8 cellular contexts compared by ENCODE assay signal in the genomic region with DNA sequence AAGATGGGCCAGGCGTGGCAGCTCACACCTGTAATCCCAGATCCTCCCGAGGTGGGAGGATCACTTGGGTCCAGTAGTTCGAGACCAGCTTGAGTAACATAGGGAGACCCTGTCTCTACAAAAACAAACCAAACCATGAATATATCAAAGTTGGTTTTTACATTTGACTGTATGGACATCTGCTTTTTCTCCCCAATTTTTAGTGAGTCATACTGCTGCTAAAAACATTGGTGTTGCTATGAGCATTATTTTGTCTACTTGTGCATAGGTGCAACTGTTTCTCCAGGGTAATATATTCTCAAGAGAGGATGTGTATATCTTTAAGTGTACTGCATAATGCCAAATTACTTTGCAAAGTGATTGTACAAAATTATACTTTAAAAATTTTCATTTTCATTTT. TPM values are rescaled to one million over a fixed set of nuclear protein-coding genes. Genes with fewer than 3 reads are reported as not detected.
DNase-seq lines count a peak whose midpoint lies in the region; ATAC-seq, FAIRE-seq and TF ChIP-seq lines count a peak whose summit lies in the region.

No MANE protein-coding gene starts in this region.

- TF ChIP-seq CTCF in PC-3 (conservative IDR thresholded peaks at IDR 0.05; ENCODE audit: low read depth, low read length) (no peak), endothelial cell of umbilical vein (IDR thresholded peaks at IDR 0.05; ENCODE audit: extremely low read depth in 1 of 2, insufficient read depth in 1 of 2, low read depth in 1 of 2, low read length in 2 of 2) (no peak), body of pancreas (IDR thresholded peaks at IDR 0.05) (no peak)

- H4K20me1 ChIP-seq in PC-3 (ENCODE audit: low read length) (0 out of 2 replicates have a peak, but pooled peaks cover 8% of the 10 kb centered on the region), endothelial cell of umbilical vein (replicated peaks; ENCODE audit: control insufficient read depth, extremely low read depth, insufficient read depth, low read length) (no peaks in the 10 kb centered on the region)

- DNase-seq in PC-3: no peak
- no peak for DNase-seq in endothelial cell of umbilical vein (ENCODE audit: low read depth, low spot score)
- no peak for DNase-seq in body of pancreas
- DNase-seq in AG20443 (ENCODE audit: low spot score): no peak
- DNase-seq in SHP77 (lab: John Stamatoyannopoulos, UW): no peak

- ATAC-seq in PC-3: no peak
- no peak for ATAC-seq in body of pancreas
- ATAC-seq in HG02840 (IDR thresholded peaks at IDR 0.05; ENCODE audit: low FRiP score, unreplicated experiment): no peak

- H3K4me3 ChIP-seq in GM08714 (ENCODE audit: low read length): peak overlapping the region; percentile 94
- peak overlapping the region; percentile 90; the same call in 1 of the 2 replicates for H3K4me3 ChIP-seq in PC-3 (ENCODE audit: low read length)
- no peak overlapping the region for H3K4me3 ChIP-seq in endothelial cell of umbilical vein (replicated peaks in 1 of 3; ENCODE audit: insufficient read depth in 1 of 3, low read depth in 1 of 3, low read length in 3 of 3)
- peak overlapping the region; percentile 100 for H3K4me3 ChIP-seq in rectal smooth muscle tissue (ENCODE audit: low read length)
- no peak overlapping the region for H3K4me3 ChIP-seq in body of pancreas

- no peaks in the 10 kb centered on the region for H3K9me3 ChIP-seq in PC-3 (ENCODE audit: low read length)
- no peaks in the 10 kb centered on the region for H3K9me3 ChIP-seq in endothelial cell of umbilical vein (replicated peaks; ENCODE audit: control insufficient read depth, insufficient read depth, low read length)
- no peaks in the 10 kb centered on the region for H3K9me3 ChIP-seq in body of pancreas

- H3K36me3 ChIP-seq in PC-3 (ENCODE audit: low read depth, low read length) (no peaks in the 10 kb centered on the region), endothelial cell of umbilical vein (ENCODE audit: control insufficient read depth in 2 of 2, extremely low read depth in 1 of 2, insufficient read depth in 2 of 2, low read length in 2 of 2) (no peaks in the 10 kb centered on the region), rectal smooth muscle tissue (ENCODE audit: control insufficient read depth, insufficient read depth, low read length) (no peaks in the 10 kb centered on the region), body of pancreas (replicated peaks in 1 of 2; ENCODE audit: insufficient read depth in 1 of 2, low read depth in 2 of 2) (no peaks in the 10 kb centered on the region)

- WGBS in body of pancreas, 2 donors: 85 to 86% methylated on average over 3 of the region's 3 CpGs

- CTCF ChIA-PET in PC-3 (lab: Charles Lee) (interaction anchor here (0.5 kb wide), 1 partner anchor 73 kb away, joined by 4 read pairs; no protein-coding TSS in a partner anchor), endothelial cell of umbilical vein (lab: Charles Lee) (interaction anchor here (0.7 kb wide), 1 partner anchor 30 kb away, joined by 4 read pairs; no protein-coding TSS in a partner anchor)

- H3K9ac ChIP-seq in PC-3 (ENCODE audit: low read length) (peak overlapping the region; percentile 96), endothelial cell of umbilical vein (replicated peaks; ENCODE audit: extremely low read depth, insufficient read depth, low read length) (no peak overlapping the region), rectal smooth muscle tissue (ENCODE audit: low read length) (no peak overlapping the region)

- intact Hi-C loops in PC-3 (cut with micrococcal nuclease): loop anchor here (2.0 kb wide), 2 partner anchors 21 to 77 kb away; a partner anchor contains a TSS
- intact Hi-C loops in endothelial cell of umbilical vein (cut with micrococcal nuclease): loop anchor here (2.0 to 10.0 kb wide), 3 partner anchors 75 to 363 kb away; a partner anchor contains a TSS
- intact Hi-C loops in body of pancreas (cut with DNase I): no loop called here

- H3K27ac ChIP-seq in PC-3 (ENCODE audit: low read length): no peak overlapping the region
- H3K27ac ChIP-seq in endothelial cell of umbilical vein (ENCODE audit: insufficient read depth, low read depth, low read length): no peak overlapping the region
- H3K27ac ChIP-seq in rectal smooth muscle tissue (ENCODE audit: low read depth, low read length): no peak overlapping the region
- peak overlapping the region in 1 of 4 donors; percentile 89 for H3K27ac ChIP-seq in body of pancreas

- H3F3A ChIP-seq in PC-3 (ENCODE audit: low read length, unreplicated experiment): no peaks in the 10 kb centered on the region

- no TSS peak for BruUV-seq in PC-3 (replicated peaks; lab: Mats Ljungman, UMichigan)
- BruUV-seq in endothelial cell of umbilical vein (replicated peaks; lab: Mats Ljungman, UMichigan): no TSS peak

- H3K4me1 ChIP-seq in PC-3 (ENCODE audit: insufficient read depth, low read length): peaks cover 8% of the 10 kb centered on the region; the same call in 1 of the 2 replicates
- peaks cover 5% of the 10 kb centered on the region for H3K4me1 ChIP-seq in endothelial cell of umbilical vein (ENCODE audit: control insufficient read depth, extremely low read depth, insufficient read depth, low read length)
- H3K4me1 ChIP-seq in rectal smooth muscle tissue (ENCODE audit: control insufficient read depth, insufficient read depth, low read length): peaks cover 6% of the 10 kb centered on the region
- H3K4me1 ChIP-seq in body of pancreas: peaks cover 26% of the 10 kb centered on the region

- no peaks in the 10 kb centered on the region for H3K9me1 ChIP-seq in endothelial cell of umbilical vein (replicated peaks; ENCODE audit: control insufficient read depth, extremely low read depth, insufficient read depth, low read length)

- TF ChIP-seq POLR2A in endothelial cell of umbilical vein (IDR thresholded peaks at IDR 0.05; ENCODE audit: low read depth, low read length): no peak
- no peak for TF ChIP-seq POLR2A in body of pancreas (IDR thresholded peaks at IDR 0.05)

- H3K79me2 ChIP-seq in PC-3 (ENCODE audit: low read length) (peaks cover 44% of the 10 kb centered on the region), endothelial cell of umbilical vein (ENCODE audit: control insufficient read depth, insufficient read depth, low read length) (peaks cover 33% of the 10 kb centered on the region)

- H2AFZ ChIP-seq in PC-3 (ENCODE audit: low read length) (no peak overlapping the region), endothelial cell of umbilical vein (ENCODE audit: low read depth, low read length) (no peak overlapping the region)

- dilution Hi-C loops in endothelial cell of umbilical vein (cut with MboI; ENCODE audit: extremely low pct_ligation_motif_present, low sequenced_read_pairs): no loop called here

- H3K9me2 ChIP-seq in PC-3 (replicated peaks; ENCODE audit: low read length): no peaks in the 10 kb centered on the region

- FAIRE-seq in endothelial cell of umbilical vein (lab: Jason Lieb, UNC): peak; percentile 40

- H3K4me2 ChIP-seq in PC-3 (ENCODE audit: low read length) (peak overlapping the region; percentile 86), endothelial cell of umbilical vein (ENCODE audit: insufficient read depth, low read length) (no peak overlapping the region)

- H3K27me3 ChIP-seq in PC-3 (ENCODE audit: low read length): no peaks in the 10 kb centered on the region
- H3K27me3 ChIP-seq in endothelial cell of umbilical vein (ENCODE audit: control insufficient read depth in 2 of 2, insufficient read depth in 2 of 2, low read length in 2 of 2): no peaks in the 10 kb centered on the region
- H3K27me3 ChIP-seq in rectal smooth muscle tissue (ENCODE audit: control insufficient read depth, insufficient read depth, low read length): no peaks in the 10 kb centered on the region
- H3K27me3 ChIP-seq in body of pancreas: no peaks in the 10 kb centered on the region

- POLR2A ChIA-PET in PC-3 (lab: Charles Lee; ENCODE audit: unreplicated experiment) (interaction anchor here (0.5 kb wide), 1 partner anchor 75 kb away, joined by 3 read pairs; a partner anchor contains a TSS), endothelial cell of umbilical vein (lab: Charles Lee) (no interaction called here)

TF ChIP-seq in endothelial cell of umbilical vein, 7 proteins besides CTCF, POLR2A, EP300 and RAD21:
- no peak for TF ChIP-seq POLR2AphosphoS5 (IDR thresholded peaks at IDR 0.05; ENCODE audit: insufficient read depth, low read depth, low read length)
- TF ChIP-seq JUN (IDR thresholded peaks at IDR 0.05; ENCODE audit: borderline replicate concordance, insufficient read depth, insufficient read length, low read depth): no peak
- no peak for TF ChIP-seq FOS (IDR thresholded peaks at IDR 0.05; ENCODE audit: borderline replicate concordance, insufficient read depth, low read length)
- TF ChIP-seq EZH2 (IDR thresholded peaks at IDR 0.05; ENCODE audit: borderline replicate concordance, low read depth, low read length, severe bottlenecking): no peak

RNA-seq across cellular contexts. Expression of a gene that starts 0.8 kb away (rescaled TPM):
- total RNA-seq in PC-3 (2014; rRNA removed) (61.1 and 66.1 TPM in 2 replicates), endothelial cell of umbilical vein (97.6 and 107 TPM in 2 replicates), body of pancreas (10 to 100 TPM; 52.1 to 64.9 TPM)
- 220 and 301 TPM in 2 replicates for polyA plus RNA-seq in endothelial cell of umbilical vein
- polyA plus RNA-seq in endothelial cell of umbilical vein (2011; cell fraction: cytosol; rRNA removed): 219 and 226 TPM in 2 replicates
- 149 TPM in 2 replicates for polyA plus RNA-seq in endothelial cell of umbilical vein (2011; cell fraction: nucleus; rRNA removed)
- 59.6 and 79.1 TPM in 2 replicates for polyA plus RNA-seq in endothelial cell of umbilical vein (2012)
- polyA minus RNA-seq in endothelial cell of umbilical vein: 300 and 326 TPM in 2 replicates
- 72.5 TPM for polyA minus RNA-seq in endothelial cell of umbilical vein (2011; cell fraction: cytosol; rRNA and poly(A)+ RNA removed)
- polyA minus RNA-seq in endothelial cell of umbilical vein (2011; cell fraction: nucleus; rRNA and poly(A)+ RNA removed): 62.2 and 69.8 TPM in 2 replicates

Comparison
In these comparisons a context has a peak if more than half of its experiments do, and no peak if none do; other contexts are left out.
1. H3K4me3 ChIP-seq: peak in GM08714 (single experiment), PC-3 (single experiment) and rectal smooth muscle tissue (single experiment); none in endothelial cell of umbilical vein (0 of 3) and body of pancreas (0 of 2).